29 cellular contexts compared by ENCODE assay signal in genomic region chr22:39678862-39679490, GRCh38.
"Had no signal": no experiment of that assay in that cellular context is flagged by ENCODE, and none has a peak within 500 bp of the region (broad histone marks: within the 10 kb centered on the region; RNA-seq: fewer than 3 reads in every experiment).

No MANE protein-coding gene starts in this region.

- H3K4me1 ChIP-seq: heart right ventricle, left lung, neural progenitor cell, pancreas, prostate gland, suprapubic skin, tibial artery had no signal

- H2AFZ ChIP-seq: hepatocyte, neural progenitor cell had no signal

- H3K4me1 Mint-ChIP-seq: mesothelial cell of epicardium, natural killer cell had no signal

- H3K36me3 Mint-ChIP-seq: mesothelial cell of epicardium; natural killer cell; neural progenitor cell; stimulated activated naive B cell treated with anti-CD40 and anti-IgM and Interleukin-4, amounts not matched to agents 10 μg/mL and 1 μg/mL and 100 μg/mL, for 72 hours; type B pancreatic cell had no signal

- DNase-seq: heart right ventricle; kidney; left colon; mesendoderm; naive B cell; natural killer cell; nephron progenitor cell; posterior cingulate gyrus; retina; stimulated activated CD4-positive, alpha-beta T cell treated with anti-CD3 and anti-CD28 coated beads, Interleukin-12 subunit alpha, Interleukin-12 subunit beta, amount 100 ng/mL, for 4 hours; stimulated activated CD4-positive, alpha-beta T cell treated with anti-CD3 and anti-CD28 coated beads, Interleukin-15, amount 100 ng/mL, for 24 hours; stimulated activated CD4-positive, alpha-beta T cell treated with anti-CD3 and anti-CD28 coated beads, Interleukin-2, amount 100 ng/mL, for 24 hours; stimulated activated CD4-positive, alpha-beta T cell treated with anti-CD3 and anti-CD28 coated beads, Interleukin-4, amount 100 ng/mL, for 1 hour; stimulated activated naive B cell treated with anti-CD40 and anti-IgM and Interleukin-4, amounts not matched to agents 10 μg/mL and 1 μg/mL and 100 μg/mL, for 72 hours; tibial artery had no signal

- H3K27ac Mint-ChIP-seq: mesothelial cell of epicardium; naive B cell; natural killer cell; nephron progenitor cell; neural progenitor cell; stimulated activated naive B cell treated with anti-CD40 and anti-IgM and Interleukin-4, amounts not matched to agents 10 μg/mL and 1 μg/mL and 100 μg/mL, for 72 hours; stimulated activated naive CD8-positive, alpha-beta T cell treated with anti-CD3 and anti-CD28 coated beads, Interleukin-15, Interleukin-2, amounts not matched to agents 100 ng/mL and 50 ng/mL, for 24 hours; type B pancreatic cell had no signal

- H3K27ac ChIP-seq: heart right ventricle, hepatocyte, left lung, neural progenitor cell, pancreas, prostate gland, skin epidermis, suprapubic skin, thoracic aorta, tibial artery had no signal

- H3K4me2 ChIP-seq: hepatocyte, neural progenitor cell had no signal

- H3K9me3 ChIP-seq: heart right ventricle, left lung, pancreas, prostate gland, suprapubic skin, thoracic aorta, tibial artery had no signal

- H3K9ac ChIP-seq: neural progenitor cell had no signal

- H3K27me3 ChIP-seq: hepatocyte, neural progenitor cell, pancreas had no signal

- H3K4me3 ChIP-seq: heart right ventricle, hepatocyte, left lung, lung, neural progenitor cell, pancreas, prostate gland, skin epidermis, suprapubic skin, thoracic aorta, tibial artery had no signal

- H3K9me3 Mint-ChIP-seq: natural killer cell; stimulated activated naive B cell treated with anti-CD40 and anti-IgM and Interleukin-4, amounts not matched to agents 10 μg/mL and 1 μg/mL and 100 μg/mL, for 72 hours; stimulated activated naive CD8-positive, alpha-beta T cell treated with anti-CD3 and anti-CD28 coated beads, Interleukin-15, Interleukin-2, amounts not matched to agents 100 ng/mL and 50 ng/mL, for 24 hours; type B pancreatic cell had no signal

- ATAC-seq: left colon; left lung; natural killer cell; pancreas; right cardiac atrium; sciatic nerve; stimulated activated naive B cell treated with anti-CD40 and anti-IgM and Interleukin-4, amounts not matched to agents 10 μg/mL and 1 μg/mL and 100 μg/mL, for 72 hours had no signal

- H3K4me3 Mint-ChIP-seq: mesothelial cell of epicardium; naive B cell; natural killer cell; nephron progenitor cell; neural progenitor cell; stimulated activated naive B cell treated with anti-CD40 and anti-IgM and Interleukin-4, amounts not matched to agents 10 μg/mL and 1 μg/mL and 100 μg/mL, for 72 hours; stimulated activated naive CD8-positive, alpha-beta T cell treated with anti-CD3 and anti-CD28 coated beads, Interleukin-15, Interleukin-2, amounts not matched to agents 100 ng/mL and 50 ng/mL, for 24 hours; type B pancreatic cell had no signal

- H3K36me3 ChIP-seq: heart right ventricle, left lung, neural progenitor cell, pancreas, prostate gland, suprapubic skin, thoracic aorta, tibial artery had no signal
